ENCODE assay signal across 8 cellular contexts in genomic region chr7:138001529-138002095, GRCh38. TPM values are rescaled to one million over a fixed set of nuclear protein-coding genes. Genes with fewer than 3 reads are reported as not detected.
DNase-seq lines count a peak whose midpoint lies in the region; ATAC-seq and TF ChIP-seq lines count a peak whose summit lies in the region.

Gene CREB3L2 (minus strand): TSS chr7:138002086. CDS start chr7:138001705, 381 bp downstream.

- H3K27ac ChIP-seq in 22Rv1 (peak within 1 kb of the TSS; percentile 79), Peyer's patch (peak within 1 kb of the TSS; percentile 88 to 97 (median 93)), neutrophil (peak within 1 kb of the TSS; percentile 79), testis (peak within 1 kb of the TSS; percentile 94)

- H3K9me3 Mint-ChIP-seq in activated T-helper 2 cell treated with anti-CD3 and anti-CD28 coated beads, Interferon-gamma antibody, Interleukin-2, Interleukin-4, amounts not matched to agents 10 μg/mL and 5 μg/mL and 100 μg/mL, durations not matched to agents 14 hours and 24 hours and 36 hours: no peaks in the 10 kb centered on the region

- TF ChIP-seq CTCF in 22Rv1 (IDR thresholded peaks at IDR 0.05): no peak
- TF ChIP-seq CTCF in Peyer's patch (IDR thresholded peaks at IDR 0.05): no peak
- no peak for TF ChIP-seq CTCF in fibroblast of villous mesenchyme (IDR thresholded peaks at IDR 0.05; ENCODE audit: insufficient read depth, low read depth, low read length)
- TF ChIP-seq CTCF in neutrophil (IDR thresholded peaks at IDR 0.05): no peak
- TF ChIP-seq CTCF in testis (IDR thresholded peaks at IDR 0.05): no peak

- H3K9me3 ChIP-seq in Peyer's patch (no peaks in the 10 kb centered on the region), neutrophil (no peaks in the 10 kb centered on the region), testis (no peaks in the 10 kb centered on the region)

- no peaks in the 10 kb centered on the region for H3K27me3 Mint-ChIP-seq in activated T-helper 2 cell treated with anti-CD3 and anti-CD28 coated beads, Interferon-gamma antibody, Interleukin-2, Interleukin-4, amounts not matched to agents 10 μg/mL and 5 μg/mL and 100 μg/mL, durations not matched to agents 14 hours and 24 hours and 36 hours (ENCODE audit: low read depth)

- H3K36me3 Mint-ChIP-seq in activated T-helper 2 cell treated with anti-CD3 and anti-CD28 coated beads, Interferon-gamma antibody, Interleukin-2, Interleukin-4, amounts not matched to agents 10 μg/mL and 5 μg/mL and 100 μg/mL, durations not matched to agents 14 hours and 24 hours and 36 hours (ENCODE audit: low read depth): peaks cover 29% of the 10 kb centered on the region

- H3K36me3 ChIP-seq in Peyer's patch (no peaks in the 10 kb centered on the region), neutrophil (no peaks in the 10 kb centered on the region), testis (ENCODE audit: low read depth, missing control alignments) (no peaks in the 10 kb centered on the region)

- intact Hi-C loops in activated T-helper 2 cell treated with anti-CD3 and anti-CD28 coated beads, Interferon-gamma antibody, Interleukin-2, Interleukin-4, amounts not matched to agents 10 μg/mL and 5 μg/mL and 100 μg/mL, durations not matched to agents 14 hours and 24 hours and 36 hours (cut with micrococcal nuclease): loop anchor here (1.0 to 10.0 kb wide), 7 partner anchors 8 to 876 kb away; partner anchors contain the start of gene TRIM24
- intact Hi-C loops in testis (cut with DNase I; ENCODE audit: low total_unique reads): loop anchor here (10.0 kb wide), 1 partner anchor 347 kb away; no protein-coding TSS in a partner anchor

- H3K27me3 ChIP-seq in Peyer's patch (no peaks in the 10 kb centered on the region), neutrophil (no peaks in the 10 kb centered on the region), testis (no peaks in the 10 kb centered on the region)

- ATAC-seq in GM18868 (IDR thresholded peaks at IDR 0.05; ENCODE audit: unreplicated experiment) (peak; percentile 30), HG03135 (IDR thresholded peaks at IDR 0.05; ENCODE audit: unreplicated experiment) (peak; percentile 39)

- DNase-seq in Peyer's patch: peak; percentile 56 to 82 (median 82)
- DNase-seq in activated T-helper 2 cell treated with anti-CD3 and anti-CD28 coated beads, Interferon-gamma antibody, Interleukin-2, Interleukin-4, amounts not matched to agents 10 μg/mL and 5 μg/mL and 100 μg/mL, durations not matched to agents 14 hours and 24 hours and 36 hours (ENCODE audit: low spot score): peak; percentile 67
- DNase-seq in fibroblast of villous mesenchyme (ENCODE audit: low read depth): peak; percentile 81
- DNase-seq in testis: peak; percentile 61

- WGBS in testis, 2 donors: 0% methylated on average over 27 to 47 of the region's 47 CpGs

- peaks cover 42% of the 10 kb centered on the region for H3K4me1 Mint-ChIP-seq in activated T-helper 2 cell treated with anti-CD3 and anti-CD28 coated beads, Interferon-gamma antibody, Interleukin-2, Interleukin-4, amounts not matched to agents 10 μg/mL and 5 μg/mL and 100 μg/mL, durations not matched to agents 14 hours and 24 hours and 36 hours (ENCODE audit: low read depth)

- peak within 1 kb of the TSS; percentile 71 to 91 (median 84) for H3K4me3 ChIP-seq in Peyer's patch
- peak within 1 kb of the TSS; percentile 98 for H3K4me3 ChIP-seq in fibroblast of villous mesenchyme (ENCODE audit: low read depth, low read length)
- peak within 1 kb of the TSS; percentile 97 to 100 for H3K4me3 ChIP-seq in neutrophil (ENCODE audit: low read depth in 1 of 2, low read length in 1 of 2)
- H3K4me3 ChIP-seq in testis: peak within 1 kb of the TSS; percentile 82 to 96

- H3K4me1 ChIP-seq in Peyer's patch (peaks cover 0 to 29% (median 5%) of the 10 kb centered on the region in 4 donors), neutrophil (ENCODE audit: control insufficient read depth in 1 of 2, insufficient read depth in 1 of 2, low read depth in 1 of 2, low read length in 1 of 2) (peaks cover 26 to 27% of the 10 kb centered on the region in 2 experiments), testis (peaks cover 16% of the 10 kb centered on the region)

- peak within 1 kb of the TSS; percentile 96 for H3K4me3 Mint-ChIP-seq in activated T-helper 2 cell treated with anti-CD3 and anti-CD28 coated beads, Interferon-gamma antibody, Interleukin-2, Interleukin-4, amounts not matched to agents 10 μg/mL and 5 μg/mL and 100 μg/mL, durations not matched to agents 14 hours and 24 hours and 36 hours (ENCODE audit: low read depth)

- TF ChIP-seq POLR2A in Peyer's patch (IDR thresholded peaks at IDR 0.05) (peak; percentile 67 to 92), testis (IDR thresholded peaks at IDR 0.05) (peak; percentile 78)

- H3K27ac Mint-ChIP-seq in activated T-helper 2 cell treated with anti-CD3 and anti-CD28 coated beads, Interferon-gamma antibody, Interleukin-2, Interleukin-4, amounts not matched to agents 10 μg/mL and 5 μg/mL and 100 μg/mL, durations not matched to agents 14 hours and 24 hours and 36 hours: peak within 1 kb of the TSS; percentile 93

RNA-seq across cellular contexts. Expression of gene CREB3L2, which starts in this region (rescaled TPM):
- 10 to 100 TPM; 20.6 to 42.7 (median 33.6) TPM for total RNA-seq in Peyer's patch
- 58.6 and 65.6 TPM in 2 replicates for total RNA-seq in activated T-helper 2 cell treated with anti-CD3 and anti-CD28 coated beads, Interferon-gamma antibody, Interleukin-2, Interleukin-4, amounts not matched to agents 10 μg/mL and 5 μg/mL and 100 μg/mL, durations not matched to agents 14 hours and 24 hours and 36 hours
- 33.2 and 35.4 TPM in 2 replicates for total RNA-seq in fibroblast of villous mesenchyme
- total RNA-seq in testis: 10 to 100 TPM; 23.4 to 23.9 TPM
- 22.0 TPM for polyA plus RNA-seq in testis (ENCODE audit: insufficient read depth, low read depth, low replicate concordance)

Comparison
In these comparisons a context has a peak if more than half of its experiments do, and no peak if none do; other contexts are left out.
1. Peak in every context shown above with its lines: DNase-seq, ATAC-seq, H3K4me3 ChIP-seq and H3K27ac ChIP-seq.